Comparison of ENCODE assay signal across 18 cellular contexts in genomic region chr3:64178419-64178818, GRCh38. TPM values are rescaled to one million over a fixed set of nuclear protein-coding genes. Genes with fewer than 3 reads are reported as not detected.
DNase-seq lines count a peak whose midpoint lies in the region; TF ChIP-seq lines count a peak whose summit lies in the region.
"Had no signal": no experiment of that assay in that cellular context is flagged by ENCODE, and none has a peak within 500 bp of the region (broad histone marks: within the 10 kb centered on the region; RNA-seq: fewer than 3 reads in every experiment).

No MANE protein-coding gene starts in this region.

- POLR2A ChIA-PET in MCF 10A (lab: Yijun Ruan, JAX), result interaction anchor here (0.6 to 1.1 kb wide), 2 partner anchors 88 to 132 kb away, joined by 3 read pairs; no protein-coding TSS in a partner anchor

- H3K27me3 Mint-ChIP-seq in MCF 10A (ENCODE audit: insufficient read depth, unreplicated experiment), result no peaks in the 10 kb centered on the region

- peaks cover 29% of the 10 kb centered on the region for H3K4me1 Mint-ChIP-seq in MCF 10A (ENCODE audit: insufficient read depth, unreplicated experiment)
- H3K4me1 Mint-ChIP-seq: CD14-positive monocyte, T-helper 17 cell had no signal

- H3K9ac ChIP-seq in subcutaneous abdominal adipose tissue (ENCODE audit: low read length in 5 of 5), result no peak overlapping the region

- H3K27me3 ChIP-seq in breast epithelium (no peaks in the 10 kb centered on the region), SJSA1 (replicated peaks) (no peaks in the 10 kb centered on the region), subcutaneous abdominal adipose tissue (ENCODE audit: control insufficient read depth in 5 of 5, insufficient read depth in 4 of 5, low read length in 5 of 5) (no peaks in the 10 kb centered on the region)

- H3K4me3 Mint-ChIP-seq in MCF 10A (ENCODE audit: unreplicated experiment), result no peak overlapping the region
- H3K4me3 Mint-ChIP-seq: CD14-positive monocyte, T-helper 17 cell had no signal

- intact Hi-C loops in MCF 10A (cut with micrococcal nuclease), result no loop called here
- intact Hi-C loops in breast epithelium (cut with DNase I; ENCODE audit: low total_unique reads), result no loop called here

- no peak for DNase-seq in MCF 10A (ENCODE audit: unreplicated experiment)
- DNase-seq in breast epithelium (ENCODE audit: low spot score in 2 of 2), result no peak
- DNase-seq in H4 (ENCODE audit: low spot score), result peak; percentile 13
- DNase-seq in SJSA1 (ENCODE audit: low read depth in 1 of 2, low spot score in 2 of 2), result peak in 1 of 2 experiments; percentile 41
- DNase-seq in Ammon's horn (ENCODE audit: low spot score), result no peak
- DNase-seq in activated gamma-delta T cell (lab: John Stamatoyannopoulos, UW), result no peak
- no peak for DNase-seq in NCI-H345 (lab: John Stamatoyannopoulos, UW)
- DNase-seq: GF-D8, NCI-H1105 treated with DMSO at 0.1 percent for 48 hours, NCI-H187, NCI-H446, NCI-H82, OCI-M1, SHP77 treated with DMSO at 0.1 percent for 48 hours, T-helper 17 cell had no signal

- TF ChIP-seq POLR2A in breast epithelium (IDR thresholded peaks at IDR 0.05), result no peak

- H3K4me1 ChIP-seq in breast epithelium (no peaks in the 10 kb centered on the region), SJSA1 (replicated peaks) (peaks cover 53% of the 10 kb centered on the region), subcutaneous abdominal adipose tissue (ENCODE audit: control insufficient read depth in 5 of 5, insufficient read depth in 5 of 5, low read length in 5 of 5) (peaks cover 0 to 9% (median 4%) of the 10 kb centered on the region in 5 donors)

- no peak overlapping the region for H3K4me3 ChIP-seq in breast epithelium
- H3K4me3 ChIP-seq in SJSA1, result no peak overlapping the region
- no peak overlapping the region for H3K4me3 ChIP-seq in subcutaneous abdominal adipose tissue (ENCODE audit: low read depth in 1 of 5, low read length in 5 of 5)
- H3K4me3 ChIP-seq: K562 had no signal

- no peak overlapping the region for H3K27ac ChIP-seq in breast epithelium
- peak overlapping the region; percentile 52 for H3K27ac ChIP-seq in SJSA1
- peak overlapping the region; percentile 32 for H3K27ac ChIP-seq in subcutaneous abdominal adipose tissue (ENCODE audit: low read depth, low read length)

- H3K9me3 ChIP-seq in breast epithelium (no peaks in the 10 kb centered on the region), SJSA1 (replicated peaks) (peaks cover 4% of the 10 kb centered on the region; the same call in 1 of the 2 replicates), subcutaneous abdominal adipose tissue (ENCODE audit: control insufficient read depth in 5 of 5, low read length in 5 of 5) (peaks cover 0 to 4% (median 0%) of the 10 kb centered on the region in 5 donors)

- CTCF ChIA-PET in MCF 10A (lab: Yijun Ruan, JAX), result interaction anchor here (1.0 kb wide), 1 partner anchor 32 kb away, joined by 3 read pairs; no protein-coding TSS in a partner anchor

- no peaks in the 10 kb centered on the region for H3K9me3 Mint-ChIP-seq in MCF 10A (ENCODE audit: unreplicated experiment)

- H3K27ac Mint-ChIP-seq in MCF 10A (ENCODE audit: low read depth, unreplicated experiment), result peak overlapping the region; percentile 94
- H3K27ac Mint-ChIP-seq: CD14-positive monocyte, T-helper 17 cell had no signal

- no peaks in the 10 kb centered on the region for H3K36me3 ChIP-seq in breast epithelium
- peaks cover 54% of the 10 kb centered on the region for H3K36me3 ChIP-seq in SJSA1
- peaks cover 4 to 10% (median 9%) of the 10 kb centered on the region in 5 donors for H3K36me3 ChIP-seq in subcutaneous abdominal adipose tissue (ENCODE audit: control insufficient read depth in 5 of 5, insufficient read depth in 5 of 5, low read length in 5 of 5)

- peaks cover 5% of the 10 kb centered on the region for H3K36me3 Mint-ChIP-seq in MCF 10A (ENCODE audit: insufficient read depth, unreplicated experiment)
- H3K36me3 Mint-ChIP-seq: CD14-positive monocyte had no signal

- TF ChIP-seq CTCF in MCF 10A (IDR thresholded peaks at IDR 0.05; ENCODE audit: unreplicated experiment) (no peak), breast epithelium (IDR thresholded peaks at IDR 0.05) (no peak)

- BruUV-seq in MCF 10A (replicated peaks; lab: Mats Ljungman, UMichigan), result no TSS peak

RNA-seq across cellular contexts. Expression of gene PRICKLE2, which starts 46.8 kb away (rescaled TPM):
- total RNA-seq in MCF 10A (2022) (9.6 and 11.4 TPM in 2 replicates), breast epithelium (10 to 100 TPM; 35.1 to 72.5 (median 44.5) TPM)
- 2.5 and 3.1 TPM in 2 replicates for total RNA-seq in H4 (2014; rRNA removed; shearing (Covaris generic))
- total RNA-seq in SJSA1 (2014; rRNA removed; shearing (Covaris generic)), result 9.7 and 18.3 TPM in 2 replicates

Comparison
In these comparisons a context has a peak if more than half of its experiments do, and no peak if none do; other contexts are left out.
1. H3K27ac ChIP-seq: peak in SJSA1 (single experiment) and subcutaneous abdominal adipose tissue (single experiment); none in breast epithelium (0 of 2).